Comparison of ENCODE assay signal across 13 cellular contexts in genomic region chrX:134633832-134634231, GRCh38. TPM values are rescaled to one million over a fixed set of nuclear protein-coding genes. Genes with fewer than 3 reads are reported as not detected.
"Had no signal": no experiment of that assay in that cellular context is flagged by ENCODE, and none has a peak within 500 bp of the region (broad histone marks: within the 10 kb centered on the region; RNA-seq: fewer than 3 reads in every experiment).

No MANE protein-coding gene starts in this region.

- H3K27ac ChIP-seq: coronary artery, tibial artery, vagina, WERI-Rb-1 had no signal

- H3K9me3 ChIP-seq: heart left ventricle, tibial artery, vagina had no signal

- ATAC-seq: heart left ventricle, right cardiac atrium had no signal

- H3K27me3 ChIP-seq: tibial artery, vagina had no signal

- DNase-seq: activated CD4-positive, alpha-beta T cell treated with anti-CD3 and anti-CD28 coated beads for 48 hours; activated naive CD4-positive, alpha-beta T cell treated with Interleukin-2 at 50 U/mL for 16 hours; central memory CD4-positive, alpha-beta T cell; effector CD8-positive, alpha-beta T cell; heart left ventricle; occipital lobe; right cardiac atrium; small intestine; tibial artery; WERI-Rb-1 had no signal

- H3K36me3 ChIP-seq: heart left ventricle, tibial artery, vagina, WERI-Rb-1 had no signal

- H3K4me3 ChIP-seq: coronary artery, heart left ventricle, tibial artery, vagina had no signal

RNA-seq across cellular contexts. Expression of gene PLAC1, which starts 24.4 kb away (rescaled TPM):
- polyA plus RNA-seq: adipose tissue, heart left ventricle, right cardiac atrium had no signal
